In the genomic region with DNA sequence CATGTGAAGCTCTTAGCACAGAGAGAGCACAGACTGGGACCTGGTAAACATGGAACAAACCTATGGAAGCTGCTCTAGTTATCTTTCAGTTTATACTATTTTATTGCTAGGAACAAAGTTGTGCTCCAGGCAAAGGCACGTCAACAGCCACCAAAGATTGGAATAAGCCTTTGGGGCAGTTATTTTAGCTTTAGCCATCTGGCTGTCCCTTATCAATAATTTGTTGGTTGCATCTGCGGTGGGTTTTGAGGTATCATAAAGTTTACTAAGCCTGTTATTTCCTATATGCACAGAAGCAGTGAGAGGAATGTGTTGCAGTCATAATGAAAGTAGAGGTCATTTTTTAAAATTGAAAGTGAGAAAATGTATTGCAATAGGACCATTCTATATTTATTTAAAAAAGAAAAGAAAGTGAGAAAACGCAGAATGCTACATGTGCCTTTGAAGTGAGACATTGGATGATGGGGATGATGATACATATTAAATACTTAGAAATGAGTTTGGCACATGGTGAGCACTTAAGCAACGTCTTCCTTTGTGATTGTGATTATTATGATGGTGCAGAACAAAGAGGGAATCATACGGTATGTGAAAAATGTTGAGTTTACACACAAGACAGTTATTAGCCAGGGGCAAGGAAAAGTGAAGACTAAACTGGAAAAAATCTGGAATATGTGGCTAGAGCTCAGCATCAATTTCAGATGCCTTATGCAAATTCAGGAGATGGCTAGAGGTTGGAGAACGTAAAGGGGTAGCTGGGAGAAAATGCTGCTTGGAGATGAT, we compare ENCODE assay signal across 10 cellular contexts. TPM values are rescaled to one million over a fixed set of nuclear protein-coding genes. Genes with fewer than 3 reads are reported as not detected.
DNase-seq lines count a peak whose midpoint lies in the region; ATAC-seq lines count a peak whose summit lies in the region.
"Had no signal": no experiment of that assay in that cellular context is flagged by ENCODE, and none has a peak within 500 bp of the region (broad histone marks: within the 10 kb centered on the region; RNA-seq: fewer than 3 reads in every experiment).

No MANE protein-coding gene starts in this region.

- CTCF ChIA-PET in activated naive CD4-positive, alpha-beta T cell treated with anti-CD3 and anti-CD28 coated beads for 36 hours (lab: Charles Lee) = interaction anchor here (0.6 to 2.6 kb wide), 10 partner anchors 10 to 738 kb away, joined by 3 to 15 read pairs (median 4); no protein-coding TSS in a partner anchor

- peak; percentile 70 for ATAC-seq in HG03025 (IDR thresholded peaks at IDR 0.05; ENCODE audit: low FRiP score, unreplicated experiment)
- peak; percentile 66 for ATAC-seq in activated T-helper 17 cell treated with anti-CD3 and anti-CD28 coated beads, Interleukin-2, amount 50 U/mL, for 72 hours (replicated peaks)

- H3K36me3 Mint-ChIP-seq in activated naive CD4-positive, alpha-beta T cell treated with anti-CD3 and anti-CD28 coated beads for 36 hours (ENCODE audit: low read depth) = no peaks in the 10 kb centered on the region
- H3K36me3 Mint-ChIP-seq in activated T-helper 17 cell treated with anti-CD3 and anti-CD28 coated beads, Interleukin-2, amount 50 U/mL, for 72 hours (ENCODE audit: low read depth) = no peaks in the 10 kb centered on the region

- peaks cover 18% of the 10 kb centered on the region for H3K27me3 Mint-ChIP-seq in activated naive CD4-positive, alpha-beta T cell treated with anti-CD3 and anti-CD28 coated beads for 36 hours (ENCODE audit: low read depth)
- H3K27me3 Mint-ChIP-seq in activated T-helper 17 cell treated with anti-CD3 and anti-CD28 coated beads, Interleukin-2, amount 50 U/mL, for 72 hours = peaks cover 10% of the 10 kb centered on the region

- no peak for DNase-seq in activated naive CD4-positive, alpha-beta T cell treated with anti-CD3 and anti-CD28 coated beads for 36 hours
- DNase-seq in activated naive CD4-positive, alpha-beta T cell treated with Interleukin-2 at 50 U/mL for 16 hours = no peak
- no peak for DNase-seq in NCI-H526 (lab: John Stamatoyannopoulos, UW)
- DNase-seq in NCI-H1105 treated with DMSO at 0.1 percent for 48 hours (lab: John Stamatoyannopoulos, UW) = no peak
- DNase-seq in NCI-H446 (lab: John Stamatoyannopoulos, UW) = no peak
- DNase-seq: DND-41, islet precursor cell had no signal

- peak overlapping the region; percentile 16 for H3K27ac Mint-ChIP-seq in activated naive CD4-positive, alpha-beta T cell treated with anti-CD3 and anti-CD28 coated beads for 36 hours
- peak overlapping the region; percentile 6 for H3K27ac Mint-ChIP-seq in activated T-helper 17 cell treated with anti-CD3 and anti-CD28 coated beads, Interleukin-2, amount 50 U/mL, for 72 hours

- intact Hi-C loops in activated naive CD4-positive, alpha-beta T cell treated with anti-CD3 and anti-CD28 coated beads for 36 hours (cut with micrococcal nuclease) = loop anchor here (1.0 to 2.0 kb wide), 3 partner anchors 23 to 66 kb away; no protein-coding TSS in a partner anchor

- H3K4me3 Mint-ChIP-seq in activated naive CD4-positive, alpha-beta T cell treated with anti-CD3 and anti-CD28 coated beads for 36 hours = no peak overlapping the region
- H3K4me3 Mint-ChIP-seq in activated T-helper 17 cell treated with anti-CD3 and anti-CD28 coated beads, Interleukin-2, amount 50 U/mL, for 72 hours = peak overlapping the region; percentile 21

- peaks cover 49% of the 10 kb centered on the region for H3K4me1 Mint-ChIP-seq in activated naive CD4-positive, alpha-beta T cell treated with anti-CD3 and anti-CD28 coated beads for 36 hours (ENCODE audit: low read depth)
- H3K4me1 Mint-ChIP-seq in activated T-helper 17 cell treated with anti-CD3 and anti-CD28 coated beads, Interleukin-2, amount 50 U/mL, for 72 hours = peaks cover 25% of the 10 kb centered on the region

- peak overlapping the region; percentile 27 for H3K27ac ChIP-seq in temporal lobe (ENCODE audit: low read depth, low read length)

- no peaks in the 10 kb centered on the region for H3K9me3 Mint-ChIP-seq in activated naive CD4-positive, alpha-beta T cell treated with anti-CD3 and anti-CD28 coated beads for 36 hours
- H3K9me3 Mint-ChIP-seq in activated T-helper 17 cell treated with anti-CD3 and anti-CD28 coated beads, Interleukin-2, amount 50 U/mL, for 72 hours = no peaks in the 10 kb centered on the region

RNA-seq across cellular contexts. Expression of a gene that starts 58.3 kb away (rescaled TPM):
- 10 to 100 TPM; 11.2 to 13.1 TPM for total RNA-seq in activated naive CD4-positive, alpha-beta T cell treated with anti-CD3 and anti-CD28 coated beads for 36 hours
- 10 to 100 TPM; 10.0 to 10.6 TPM for total RNA-seq in activated T-helper 17 cell treated with anti-CD3 and anti-CD28 coated beads, Interleukin-2, amount 50 U/mL, for 72 hours
- total RNA-seq in temporal lobe = 6.6 TPM
